ENCODE assay signal across 15 cellular contexts in the genomic region with DNA sequence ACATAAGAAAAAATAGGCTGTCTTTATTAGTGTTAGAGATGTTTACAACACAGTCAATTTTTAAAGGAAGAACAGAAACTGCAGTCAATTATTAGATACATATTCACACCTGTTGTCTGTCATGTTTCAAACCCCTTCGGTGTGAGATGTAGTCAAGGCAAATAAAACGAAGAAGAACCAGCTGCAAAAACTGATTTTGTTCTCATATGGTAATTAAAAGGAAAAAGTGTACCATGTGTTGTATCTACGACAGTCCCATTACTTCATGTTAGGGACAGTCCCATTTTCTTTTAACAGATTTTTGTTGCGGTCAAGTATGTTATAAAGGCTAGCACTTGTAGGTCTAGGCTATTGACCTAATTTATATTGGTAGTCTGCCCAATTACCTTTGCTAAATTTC.
DNase-seq lines count a peak whose midpoint lies in the region; ATAC-seq and TF ChIP-seq lines count a peak whose summit lies in the region.
"Had no signal": no experiment of that assay in that cellular context is flagged by ENCODE, and none has a peak within 500 bp of the region (broad histone marks: within the 10 kb centered on the region; RNA-seq: fewer than 3 reads in every experiment).

No MANE protein-coding gene starts in this region.

- peak; percentile 63 for ATAC-seq in GM18505 (IDR thresholded peaks at IDR 0.05; ENCODE audit: unreplicated experiment)
- peak; percentile 59 for ATAC-seq in GM19468 (IDR thresholded peaks at IDR 0.05; ENCODE audit: extremely low read depth, unreplicated experiment)
- ATAC-seq in HG02840 (IDR thresholded peaks at IDR 0.05; ENCODE audit: low FRiP score, unreplicated experiment), result peak; percentile 79
- peak; percentile 70 for ATAC-seq in HG03558 (IDR thresholded peaks at IDR 0.05; ENCODE audit: extremely low read depth, unreplicated experiment)
- ATAC-seq: activated CD8-positive, alpha-beta T cell treated with anti-CD3 and anti-CD28 coated beads, Interleukin-2, amount 10 ng/mL, durations not matched to agents 7 days and 5 days; heart right ventricle; psoas muscle had no signal

- DNase-seq in NCI-H82 (lab: John Stamatoyannopoulos, UW) (no peak), NCI-H82 treated with DMSO at 0.1 percent for 48 hours (lab: John Stamatoyannopoulos, UW; ENCODE audit: unreplicated experiment) (no peak), putamen (ENCODE audit: low spot score) (no peak), UCSD-AML1 (lab: John Stamatoyannopoulos, UW; ENCODE audit: unreplicated experiment) (no peak)
- DNase-seq: activated CD8-positive, alpha-beta T cell treated with anti-CD3 and anti-CD28 coated beads, Interleukin-2, amount 10 ng/mL, durations not matched to agents 7 days and 5 days; aorta; colonic mucosa; COR-L47; heart right ventricle; kidney glomerular epithelial cell; psoas muscle had no signal

- TF ChIP-seq POLR2A in GM18505 (IDR thresholded peaks at IDR 0.05; ENCODE audit: borderline replicate concordance, extremely low read depth, insufficient read depth, insufficient read length), result no peak
